In genomic region chr2:219598308-219599078, GRCh38 we compare ENCODE assay signal across 8 cellular contexts. TPM values are rescaled to one million over a fixed set of nuclear protein-coding genes. Genes with fewer than 3 reads are reported as not detected.
DNase-seq lines count a peak whose midpoint lies in the region; ATAC-seq lines count a peak whose summit lies in the region.

No MANE protein-coding gene starts in this region.

- H3K36me3 Mint-ChIP-seq in activated T-cell treated with anti-CD3 and anti-CD28 coated beads, Interleukin-2, amount 50 U/mL, for 4 hours (ENCODE audit: insufficient read depth), result peaks cover 21% of the 10 kb centered on the region
- peaks cover 9% of the 10 kb centered on the region for H3K36me3 Mint-ChIP-seq in activated CD4-positive, alpha-beta memory T cell treated with anti-CD3 and anti-CD28 coated beads for 36 hours

- H3K27ac Mint-ChIP-seq in activated CD4-positive, alpha-beta memory T cell treated with anti-CD3 and anti-CD28 coated beads for 36 hours, result peak overlapping the region; percentile 93

- ATAC-seq in activated T-cell treated with anti-CD3 and anti-CD28 coated beads, Interleukin-2, amount 50 U/mL, for 4 hours, result no peak
- ATAC-seq in GM18909 (IDR thresholded peaks at IDR 0.05; ENCODE audit: poor library complexity, unreplicated experiment) (no peak), HG03460 (IDR thresholded peaks at IDR 0.05; ENCODE audit: unreplicated experiment) (no peak), esophagus mucosa (no peak)

- H3K4me3 ChIP-seq in iPS-18c (ENCODE audit: insufficient read depth, low read depth, low read length), result peak overlapping the region; percentile 96

- no peaks in the 10 kb centered on the region for H3K9me3 ChIP-seq in iPS-18c (ENCODE audit: control insufficient read depth, insufficient read depth, low read length)

- peak overlapping the region; percentile 84 for H3K27ac ChIP-seq in temporal lobe (ENCODE audit: low read depth, low read length)

- intact Hi-C loops in activated CD4-positive, alpha-beta memory T cell treated with anti-CD3 and anti-CD28 coated beads for 36 hours (cut with micrococcal nuclease), result loop anchor here (2.0 kb wide), 1 partner anchor 44 kb away; no protein-coding TSS in a partner anchor

- CTCF ChIA-PET in activated CD4-positive, alpha-beta memory T cell treated with anti-CD3 and anti-CD28 coated beads for 36 hours (lab: Charles Lee), result interaction anchor here (1.5 to 3.3 kb wide), 2 partner anchors 44 to 57 kb away, joined by 5 to 21 read pairs; no protein-coding TSS in a partner anchor

- no peaks in the 10 kb centered on the region for H3K9me3 Mint-ChIP-seq in activated T-cell treated with anti-CD3 and anti-CD28 coated beads, Interleukin-2, amount 50 U/mL, for 4 hours
- H3K9me3 Mint-ChIP-seq in activated CD4-positive, alpha-beta memory T cell treated with anti-CD3 and anti-CD28 coated beads for 36 hours, result no peaks in the 10 kb centered on the region

- peak overlapping the region; percentile 96 for H3K4me3 Mint-ChIP-seq in activated T-cell treated with anti-CD3 and anti-CD28 coated beads, Interleukin-2, amount 50 U/mL, for 4 hours
- peak overlapping the region; percentile 88 for H3K4me3 Mint-ChIP-seq in activated CD4-positive, alpha-beta memory T cell treated with anti-CD3 and anti-CD28 coated beads for 36 hours

- H3K4me1 Mint-ChIP-seq in activated T-cell treated with anti-CD3 and anti-CD28 coated beads, Interleukin-2, amount 50 U/mL, for 4 hours (ENCODE audit: low read depth), result peaks cover 18% of the 10 kb centered on the region
- peaks cover 10% of the 10 kb centered on the region for H3K4me1 Mint-ChIP-seq in activated CD4-positive, alpha-beta memory T cell treated with anti-CD3 and anti-CD28 coated beads for 36 hours (ENCODE audit: low read depth)

- DNase-seq in activated T-cell treated with anti-CD3 and anti-CD28 coated beads, Interleukin-2, amount 50 U/mL, for 4 hours, result no peak
- no peak for DNase-seq in activated T-cell treated with anti-CD3 and anti-CD28 coated beads, Interleukin-2, amount 50 U/mL, for 48 hours
- no peak for DNase-seq in activated CD4-positive, alpha-beta memory T cell treated with anti-CD3 and anti-CD28 coated beads for 36 hours

- H3K27me3 Mint-ChIP-seq in activated T-cell treated with anti-CD3 and anti-CD28 coated beads, Interleukin-2, amount 50 U/mL, for 4 hours (ENCODE audit: low read depth), result no peaks in the 10 kb centered on the region
- peaks cover 4% of the 10 kb centered on the region for H3K27me3 Mint-ChIP-seq in activated CD4-positive, alpha-beta memory T cell treated with anti-CD3 and anti-CD28 coated beads for 36 hours

- POLR2A ChIA-PET in activated CD4-positive, alpha-beta memory T cell treated with anti-CD3 and anti-CD28 coated beads for 36 hours (lab: Charles Lee), result interaction anchor here (0.8 to 1.6 kb wide), 4 partner anchors 12 to 344 kb away, joined by 3 to 8 read pairs (median 4); partner anchors contain the start of genes CHPF, GMPPA and TMEM198

RNA-seq across cellular contexts. Expression of gene STK11IP, which starts 0.8 kb away (rescaled TPM):
- 10 to 100 TPM; 32.4 to 37.1 (median 36.0) TPM for total RNA-seq in activated T-cell treated with anti-CD3 and anti-CD28 coated beads, Interleukin-2, amount 50 U/mL, for 4 hours
- 10 to 100 TPM; 28.7 to 28.9 TPM for total RNA-seq in activated CD4-positive, alpha-beta memory T cell treated with anti-CD3 and anti-CD28 coated beads for 36 hours
- total RNA-seq in temporal lobe, result 10.8 TPM
- total RNA-seq in esophagus mucosa, result 17.3 TPM

RNA-seq across cellular contexts. Expression of gene INHA, which starts 26.4 kb away (rescaled TPM):
- total RNA-seq in activated T-cell treated with anti-CD3 and anti-CD28 coated beads, Interleukin-2, amount 50 U/mL, for 4 hours, result not detected
- total RNA-seq in activated CD4-positive, alpha-beta memory T cell treated with anti-CD3 and anti-CD28 coated beads for 36 hours, result not detected
- total RNA-seq in temporal lobe (not detected), esophagus mucosa (0.28 TPM)

RNA-seq across cellular contexts. Expression of gene OBSL1, which starts 27.2 kb away (rescaled TPM):
- total RNA-seq in activated T-cell treated with anti-CD3 and anti-CD28 coated beads, Interleukin-2, amount 50 U/mL, for 4 hours, result 1 to 10 TPM in 1 of 3 donors, under 1 TPM in 2; 0.37 to 1.1 (median 0.60) TPM
- total RNA-seq in activated CD4-positive, alpha-beta memory T cell treated with anti-CD3 and anti-CD28 coated beads for 36 hours, result under 1 TPM; 0.83 to 0.94 TPM
- total RNA-seq in temporal lobe, result 48.4 TPM
- total RNA-seq in esophagus mucosa, result 13.0 TPM

RNA-seq across cellular contexts. Expression of gene SLC4A3, which starts 28.9 kb away (rescaled TPM):
- total RNA-seq in activated T-cell treated with anti-CD3 and anti-CD28 coated beads, Interleukin-2, amount 50 U/mL, for 4 hours, result under 1 TPM in 2 of 3 donors, not detected in 1; 0.05 to 0.15 TPM
- not detected for total RNA-seq in activated CD4-positive, alpha-beta memory T cell treated with anti-CD3 and anti-CD28 coated beads for 36 hours
- 22.9 TPM for total RNA-seq in temporal lobe
- total RNA-seq in esophagus mucosa, result 3.0 TPM

RNA-seq across cellular contexts. Expression of gene TMEM198, which starts 54.7 kb away (rescaled TPM):
- total RNA-seq in activated T-cell treated with anti-CD3 and anti-CD28 coated beads, Interleukin-2, amount 50 U/mL, for 4 hours, result 1 to 10 TPM; 3.6 to 4.8 (median 4.3) TPM
- total RNA-seq in activated CD4-positive, alpha-beta memory T cell treated with anti-CD3 and anti-CD28 coated beads for 36 hours, result 1 to 10 TPM; 2.6 to 4.4 TPM
- 11.1 TPM for total RNA-seq in temporal lobe
- 1.2 TPM for total RNA-seq in esophagus mucosa
